19 cellular contexts compared by ENCODE assay signal in the genomic region with DNA sequence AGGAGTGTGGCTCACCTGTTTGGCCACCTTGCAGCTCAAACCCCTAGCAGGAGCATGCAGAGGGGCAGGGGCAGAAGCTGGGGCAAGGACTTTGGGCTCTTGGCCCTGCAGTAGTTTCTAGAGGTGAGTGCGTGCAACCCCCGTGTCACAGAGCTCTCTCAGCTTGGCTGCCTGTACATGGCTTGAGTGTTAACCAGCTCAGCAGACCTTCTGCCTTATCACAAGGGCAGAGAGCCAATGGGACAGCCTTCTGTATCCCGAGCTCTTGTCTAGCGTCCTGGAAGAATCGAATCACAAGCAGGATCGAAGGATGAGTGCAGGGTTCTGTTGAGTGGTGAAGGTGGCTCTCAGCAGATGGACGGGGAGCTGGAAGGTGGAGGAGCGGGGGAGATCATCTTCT.
DNase-seq lines count a peak whose midpoint lies in the region; ATAC-seq, FAIRE-seq and TF ChIP-seq lines count a peak whose summit lies in the region.
"Had no signal": no experiment of that assay in that cellular context is flagged by ENCODE, and none has a peak within 500 bp of the region (broad histone marks: within the 10 kb centered on the region; RNA-seq: fewer than 3 reads in every experiment).

No MANE protein-coding gene starts in this region.

- TF ChIP-seq EP300 in K562 (IDR thresholded peaks at IDR 0.05; ENCODE audit: low read length) = no peak

- FAIRE-seq in K562 (lab: Jason Lieb, UNC) = no peak
- FAIRE-seq: A204.1, GM12878, GM18507 had no signal

- H3K36me3 ChIP-seq in right atrium auricular region (no peaks in the 10 kb centered on the region), K562 (ENCODE audit: control insufficient read depth, insufficient read depth, low read length) (no peaks in the 10 kb centered on the region), lung (ENCODE audit: control insufficient read depth in 2 of 2, insufficient read depth in 2 of 2, low read length in 2 of 2) (no peaks in the 10 kb centered on the region), Karpas-422 (ENCODE audit: insufficient read depth, low read length) (no peaks in the 10 kb centered on the region)
- H3K36me3 ChIP-seq: HAP-1 had no signal

- no peak for TF ChIP-seq RAD21 in K562 (CRISPR knock-in tag; conservative IDR thresholded peaks at IDR 0.05 in 1 of 2, IDR thresholded peaks at IDR 0.05 in 1 of 2)

- in situ Hi-C loops in K562 (cut with MboI) = no loop called here

- H3K27me3 Mint-ChIP-seq in progenitor cell of endocrine pancreas = no peaks in the 10 kb centered on the region

- H3K9me3 Mint-ChIP-seq in progenitor cell of endocrine pancreas (ENCODE audit: low read depth) = no peaks in the 10 kb centered on the region
- H3K9me3 Mint-ChIP-seq: CD4-positive, alpha-beta T cell had no signal

- TF ChIP-seq POLR2A in K562 (conservative IDR thresholded peaks at IDR 0.05) = no peak

- POLR2A ChIA-PET in K562 (lab: Yijun Ruan, JAX) = no interaction called here

- CTCF ChIA-PET in K562 (lab: Yijun Ruan, JAX; ENCODE audit: low intra/inter-chr PET ratio) = no interaction called here

- H3K27ac Mint-ChIP-seq in progenitor cell of endocrine pancreas = peak overlapping the region; percentile 11
- H3K27ac Mint-ChIP-seq: B cell; CD4-positive, alpha-beta T cell had no signal

- 4% methylated on average over 7 of the region's 8 CpGs for WGBS in K562 (ENCODE audit: insufficient coverage, low coverage, missing lambda C conversion rate)
- 80 to 88% methylated on average over 8 of the region's 8 CpGs for WGBS in lung, 2 donors

- H3K9me1 ChIP-seq in K562 (ENCODE audit: control insufficient read depth, insufficient read depth, low read length) = no peaks in the 10 kb centered on the region

- H3K79me2 ChIP-seq in K562 (ENCODE audit: control insufficient read depth, insufficient read depth, low read length) (no peaks in the 10 kb centered on the region), Karpas-422 (ENCODE audit: low read length) (no peaks in the 10 kb centered on the region)

- TF ChIP-seq CTCF in right atrium auricular region (IDR thresholded peaks at IDR 0.05) (no peak), K562 (IDR thresholded peaks at IDR 0.05 in 2 of 3, conservative IDR thresholded peaks at IDR 0.05 in 1 of 3; ENCODE audit: insufficient read depth in 2 of 3, low read depth in 1 of 3, low read length in 3 of 3) (no peak), lung (IDR thresholded peaks at IDR 0.05; ENCODE audit: control extremely low read depth, extremely low read depth) (no peak), progenitor cell of endocrine pancreas (IDR thresholded peaks at IDR 0.05; ENCODE audit: unreplicated experiment) (no peak)

- H3K4me1 Mint-ChIP-seq in progenitor cell of endocrine pancreas (ENCODE audit: low read depth) = no peaks in the 10 kb centered on the region
- H3K4me1 Mint-ChIP-seq: B cell had no signal

- H3K4me2 ChIP-seq in K562 (ENCODE audit: insufficient read depth, low read length) (no peak overlapping the region; the same call in 1 of the 2 replicates), Karpas-422 (ENCODE audit: low read depth, low read length, poor library complexity, severe bottlenecking) (no peak overlapping the region)

- DNase-seq in Right ventricle myocardium superior (no peak), right atrium auricular region (ENCODE audit: low spot score) (no peak), K562 (ENCODE audit: extremely low read depth in 1 of 4, low spot score in 3 of 4) (no peak), lung (ENCODE audit: low spot score) (peak; percentile 18), progenitor cell of endocrine pancreas (ENCODE audit: low spot score, unreplicated experiment) (no peak), HK-2 (ENCODE audit: unreplicated experiment) (no peak), Karpas-422 (no peak)
- DNase-seq: C1 segment of cervical spinal cord; Calu3; CD4-positive, alpha-beta T cell; DMS 273 treated with DMSO at 0.1 percent for 48 hours; GM23248; IMR-90 had no signal

- H2AFZ ChIP-seq in K562 (ENCODE audit: low read depth, low read length) (peak overlapping the region; percentile 67; the same call in 1 of the 2 replicates), Karpas-422 (ENCODE audit: low read length) (no peak overlapping the region)
- H2AFZ ChIP-seq: GM23248 had no signal

- no peaks in the 10 kb centered on the region for H3K36me3 Mint-ChIP-seq in progenitor cell of endocrine pancreas (ENCODE audit: insufficient read depth)

- H3K27ac ChIP-seq in right atrium auricular region (no peak overlapping the region), K562 (ENCODE audit: extremely low read depth, low read depth, low read length) (no peak overlapping the region), lung (ENCODE audit: low read depth in 1 of 2, low read length in 1 of 2) (no peak overlapping the region), Karpas-422 (ENCODE audit: low read length) (no peak overlapping the region)
- H3K27ac ChIP-seq: GM23248 had no signal

- H3K4me3 Mint-ChIP-seq in progenitor cell of endocrine pancreas (ENCODE audit: low read depth) = no peak overlapping the region
- H3K4me3 Mint-ChIP-seq: B cell; CD4-positive, alpha-beta T cell had no signal

- intact Hi-C loops in Right ventricle myocardium superior (cut with DNase I) (no loop called here), K562 (cut with micrococcal nuclease) (no loop called here)

- H3K4me3 ChIP-seq in right atrium auricular region (no peak overlapping the region), K562 (no peak overlapping the region), lung (no peak overlapping the region), Karpas-422 (ENCODE audit: low read length) (no peak overlapping the region)
- H3K4me3 ChIP-seq: GM12878, GM23248, HAP-1 had no signal

- H3K4me1 ChIP-seq in right atrium auricular region (no peaks in the 10 kb centered on the region), K562 (replicated peaks in 1 of 2; ENCODE audit: control insufficient read depth in 2 of 2, insufficient read depth in 2 of 2, low read length in 2 of 2) (peaks cover 0 to 7% of the 10 kb centered on the region in 2 experiments; a peak in 2 of 5 replicates), lung (ENCODE audit: control insufficient read depth in 2 of 2, insufficient read depth in 2 of 2, low read length in 2 of 2) (no peaks in the 10 kb centered on the region), Karpas-422 (ENCODE audit: low read length) (peaks cover 13% of the 10 kb centered on the region)
- H3K4me1 ChIP-seq: HAP-1 had no signal

- ATAC-seq in Right ventricle myocardium superior (ENCODE audit: poor library complexity) (peak; percentile 57), K562 (peak; percentile 48), lung (ENCODE audit: insufficient read depth, low FRiP score) (no peak), GM18511 (IDR thresholded peaks at IDR 0.05; ENCODE audit: unreplicated experiment) (no peak)
- ATAC-seq: GM12878 had no signal

- H4K20me1 ChIP-seq in K562 (replicated peaks; ENCODE audit: control insufficient read depth, insufficient read depth, low read length) (no peaks in the 10 kb centered on the region), Karpas-422 (ENCODE audit: insufficient read depth, low read depth, low read length) (no peaks in the 10 kb centered on the region)

- H3K9ac ChIP-seq in K562 (ENCODE audit: insufficient read depth in 1 of 2, low read depth in 2 of 2, low read length in 2 of 2) = no peak overlapping the region
- no peak overlapping the region for H3K9ac ChIP-seq in Karpas-422 (ENCODE audit: low read length)
- H3K9ac ChIP-seq: GM23248 had no signal

- H3K9me3 ChIP-seq in right atrium auricular region (no peaks in the 10 kb centered on the region), K562 (replicated peaks; ENCODE audit: control insufficient read depth, insufficient read depth, low read depth, low read length) (no peaks in the 10 kb centered on the region), lung (ENCODE audit: control insufficient read depth in 2 of 2, insufficient read depth in 1 of 2, low read length in 1 of 2) (no peaks in the 10 kb centered on the region), Karpas-422 (ENCODE audit: low read length) (no peaks in the 10 kb centered on the region)
- H3K9me3 ChIP-seq: HAP-1 had no signal

- H3K27me3 ChIP-seq in right atrium auricular region (no peaks in the 10 kb centered on the region), K562 (ENCODE audit: control insufficient read depth in 2 of 2, insufficient read depth in 2 of 2, low read length in 2 of 2) (peaks cover 14 to 40% of the 10 kb centered on the region in 2 experiments; a peak in 3 of 5 replicates), lung (ENCODE audit: control insufficient read depth, insufficient read depth) (no peaks in the 10 kb centered on the region), Karpas-422 (ENCODE audit: low read length) (no peaks in the 10 kb centered on the region)

- no TSS peak for BruUV-seq in K562 (replicated peaks; lab: Mats Ljungman, UMichigan)

- H3K9me2 ChIP-seq in Karpas-422 (replicated peaks; ENCODE audit: insufficient read depth, low read length) = no peaks in the 10 kb centered on the region

TF ChIP-seq in K562, 482 proteins besides CTCF, POLR2A, EP300 and RAD21 (continues in another document):
- TF ChIP-seq, protein P1, sequence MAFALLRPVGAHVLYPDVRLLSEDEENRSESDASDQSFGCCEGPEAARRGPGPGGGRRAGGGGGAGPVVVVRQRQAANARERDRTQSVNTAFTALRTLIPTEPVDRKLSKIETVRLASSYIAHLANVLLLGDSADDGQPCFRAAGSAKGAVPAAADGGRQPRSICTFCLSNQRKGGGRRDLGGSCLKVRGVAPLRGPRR (CRISPR knock-in tag; IDR thresholded peaks at IDR 0.05) = no peak
- TF ChIP-seq POU5F1 (IDR thresholded peaks at IDR 0.05; ENCODE audit: borderline replicate concordance, low read depth, low read length, partially characterized antibody) (no peak), FOSL1 (tag; conservative IDR thresholded peaks at IDR 0.05) (no peak), BRD4 (IDR thresholded peaks at IDR 0.05) (no peak), ZZZ3 (IDR thresholded peaks at IDR 0.05) (no peak)
- TF ChIP-seq, protein P2, sequence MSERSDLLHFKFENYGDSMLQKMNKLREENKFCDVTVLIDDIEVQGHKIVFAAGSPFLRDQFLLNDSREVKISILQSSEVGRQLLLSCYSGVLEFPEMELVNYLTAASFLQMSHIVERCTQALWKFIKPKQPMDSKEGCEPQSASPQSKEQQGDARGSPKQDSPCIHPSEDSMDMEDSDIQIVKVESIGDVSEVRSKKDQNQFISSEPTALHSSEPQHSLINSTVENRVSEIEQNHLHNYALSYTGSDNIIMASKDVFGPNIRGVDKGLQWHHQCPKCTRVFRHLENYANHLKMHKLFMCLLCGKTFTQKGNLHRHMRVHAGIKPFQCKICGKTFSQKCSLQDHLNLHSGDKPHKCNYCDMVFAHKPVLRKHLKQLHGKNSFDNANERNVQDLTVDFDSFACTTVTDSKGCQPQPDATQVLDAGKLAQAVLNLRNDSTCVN (CRISPR knock-in tag; IDR thresholded peaks at IDR 0.05) = no peak

Comparison
In these comparisons a context has a peak if more than half of its experiments do, and no peak if none do; other contexts are left out.
1. ATAC-seq: peak in Right ventricle myocardium superior (single experiment) and K562 (single experiment); none in lung (single experiment) and GM18511 (single experiment).